ENCODE assay signal across 26 cellular contexts in the genomic region with DNA sequence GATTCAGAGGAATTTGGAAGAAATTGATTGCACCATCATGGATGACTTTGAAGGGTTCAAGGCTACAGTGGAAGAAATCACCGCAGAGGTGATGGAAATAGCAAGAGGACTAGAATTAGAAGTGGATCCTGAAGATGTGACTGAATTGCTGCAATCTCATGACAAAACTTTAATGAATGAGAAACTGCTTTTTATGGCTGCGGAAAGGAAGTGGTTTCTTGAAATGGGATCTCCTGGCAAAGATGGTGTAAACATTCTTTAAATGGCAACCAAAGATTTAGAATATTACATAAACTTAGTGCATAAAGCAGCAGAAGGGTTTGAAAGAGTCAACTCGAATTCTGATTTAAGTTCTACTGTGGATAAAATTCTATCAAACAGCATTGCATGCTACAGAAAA.
"Had no signal": no experiment of that assay in that cellular context is flagged by ENCODE, and none has a peak within 500 bp of the region (broad histone marks: within the 10 kb centered on the region; RNA-seq: fewer than 3 reads in every experiment).

No MANE protein-coding gene starts in this region.

- H3K27me3 ChIP-seq: ovary, sigmoid colon, tibial nerve had no signal

- H3K27ac ChIP-seq: ovary, sigmoid colon, tibial nerve had no signal

- H3K4me3 ChIP-seq: ovary, sigmoid colon, smooth muscle cell, tibial nerve had no signal

- H3K36me3 ChIP-seq: ovary, sigmoid colon, tibial nerve had no signal

- H3K4me1 ChIP-seq: sigmoid colon, tibial nerve had no signal

- DNase-seq: activated CD4-positive, alpha-beta memory T cell treated with anti-CD3 and anti-CD28 coated beads, Interleukin-2, amount 10 ng/mL, durations not matched to agents 7 days and 5 days; activated CD4-positive, alpha-beta T cell treated with anti-CD3 and anti-CD28 coated beads for 1 hour; activated CD4-positive, alpha-beta T cell treated with anti-CD3 and anti-CD28 coated beads, Interleukin-2, amount 10 ng/mL, durations not matched to agents 7 days and 5 days; activated CD8-positive, alpha-beta memory T cell treated with anti-CD3 and anti-CD28 coated beads, Interleukin-2, amount 50 U/mL, for 48 hours; activated gamma-delta T cell treated with Interleukin-2 at 50 U/mL for 16 hours; activated naive CD4-positive, alpha-beta T cell treated with anti-CD3 and anti-CD28 coated beads, Interleukin-2, amount 50 U/mL, for 16 hours; activated naive CD8-positive, alpha-beta T cell treated with anti-CD3 and anti-CD28 coated beads, Interleukin-2, amount 50 U/mL, for 24 hours; activated T-cell treated with anti-CD3 and anti-CD28 coated beads, Interleukin-2, amount 50 U/mL, for 24 hours; amygdala; caudate nucleus; cortex of kidney; effector memory CD8-positive, alpha-beta T cell; foreskin fibroblast; head of caudate nucleus; hippocampal formation; kidney; midbrain; naive thymus-derived CD4-positive, alpha-beta T cell; ovary; sigmoid colon; stimulated activated naive CD4-positive, alpha-beta T cell; T1000 had no signal

- ATAC-seq: activated naive CD8-positive, alpha-beta T cell treated with anti-CD3 and anti-CD28 coated beads, Interleukin-2, amount 50 U/mL, for 24 hours; activated T-helper 17 cell treated with anti-CD3 and anti-CD28 coated beads, Interleukin-2, amount 50 U/mL, for 72 hours; effector memory CD8-positive, alpha-beta T cell; naive thymus-derived CD4-positive, alpha-beta T cell; WTC11 had no signal

- H3K9me3 ChIP-seq: ovary, tibial nerve had no signal
